1 cellular context compared by ENCODE assay signal in genomic region chr3:155853214-155854146, GRCh38.
TF ChIP-seq lines count a peak whose summit lies in the region.

No MANE protein-coding gene starts in this region.

TF ChIP-seq in IMR-90, 13 proteins besides CTCF, POLR2A, EP300 and RAD21:
- TF ChIP-seq MXI1 (IDR thresholded peaks at IDR 0.05; ENCODE audit: borderline replicate concordance, low read depth, low read length) (peak; percentile 40; the same call in 1 of the 2 replicates), SMC3 (IDR thresholded peaks at IDR 0.05; ENCODE audit: low read depth, low read length) (no peak)
TF ChIP-seq in IMR-90: peak in this region for 1.
